ENCODE assay signal across 1 cellular context in genomic region chr15:92166751-92167412, GRCh38.
TF ChIP-seq lines count a peak whose summit lies in the region.

No MANE protein-coding gene starts in this region.

TF ChIP-seq in GM12891, 5 proteins besides CTCF, POLR2A, EP300 and RAD21:
- TF ChIP-seq SPI1 (IDR thresholded peaks at IDR 0.05; ENCODE audit: low read depth, low read length) (no peak), POLR2AphosphoS5 (IDR thresholded peaks at IDR 0.05; ENCODE audit: low read depth, low read length) (no peak), PAX5 (IDR thresholded peaks at IDR 0.05; ENCODE audit: insufficient read depth, low read length, severe bottlenecking) (no peak), TAF1 (IDR thresholded peaks at IDR 0.05; ENCODE audit: low read depth, low read length) (no peak), POU2F2 (IDR thresholded peaks at IDR 0.05; ENCODE audit: low read depth, low read length) (no peak)
TF ChIP-seq in GM12891: peak in this region for 0.
